In the genomic region with DNA sequence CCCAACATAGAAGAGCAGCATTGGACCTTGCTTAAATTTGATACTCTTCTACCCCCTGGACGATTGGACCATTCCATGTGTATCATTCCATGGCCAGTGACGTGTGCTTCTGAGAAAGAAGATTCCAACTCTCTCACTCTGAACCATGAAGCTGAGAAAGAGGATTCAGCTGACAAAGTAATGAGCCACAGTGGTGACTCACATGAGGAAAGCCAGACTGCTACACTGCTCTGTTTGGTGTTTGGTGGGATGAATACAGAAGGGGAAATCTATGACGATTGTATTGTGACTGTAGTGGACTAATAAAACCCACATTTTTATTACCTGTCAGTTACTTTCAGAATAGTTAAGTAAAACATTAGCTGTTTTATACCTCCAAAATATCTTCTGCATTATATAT, we compare ENCODE assay signal across 8 cellular contexts. TPM values are rescaled to one million over a fixed set of nuclear protein-coding genes. Genes with fewer than 3 reads are reported as not detected.
A peak's percentile ranks its signal among the peaks of the same experiment; 100 is the strongest.
DNase-seq lines count a peak whose midpoint lies in the region; ATAC-seq, FAIRE-seq and TF ChIP-seq lines count a peak whose summit lies in the region.

No MANE protein-coding gene starts in this region.

- H3K27me3 ChIP-seq in Karpas-422 (ENCODE audit: low read length), result no peaks in the 10 kb centered on the region
- H3K27me3 ChIP-seq in bronchial epithelial cell (ENCODE audit: control insufficient read depth, insufficient read depth, low read length), result no peaks in the 10 kb centered on the region
- H3K27me3 ChIP-seq in muscle layer of duodenum (ENCODE audit: low read depth, low read length), result no peaks in the 10 kb centered on the region

- no peak overlapping the region for H3K27ac ChIP-seq in Karpas-422 (ENCODE audit: low read length)
- H3K27ac ChIP-seq in muscle layer of duodenum (ENCODE audit: low read length), result peak overlapping the region; percentile 63

- H3K9me2 ChIP-seq in Karpas-422 (replicated peaks; ENCODE audit: insufficient read depth, low read length), result no peaks in the 10 kb centered on the region

- no peak for TF ChIP-seq CTCF in bronchial epithelial cell (IDR thresholded peaks at IDR 0.05; ENCODE audit: insufficient read depth, low read length, severe bottlenecking)

- no peaks in the 10 kb centered on the region for H3K9me3 ChIP-seq in Karpas-422 (ENCODE audit: low read length)
- no peaks in the 10 kb centered on the region for H3K9me3 ChIP-seq in muscle layer of duodenum (ENCODE audit: control insufficient read depth in 1 of 2, low read length in 2 of 2)

- DNase-seq in AG20443 (ENCODE audit: low spot score) (peak; percentile 87), Karpas-422 (peak; percentile 53), bronchial epithelial cell (ENCODE audit: low read depth) (peak; percentile 96), GM19239 (ENCODE audit: insufficient read length, low spot score) (no peak)
- no peak for DNase-seq in stimulated activated CD4-positive, alpha-beta T cell treated with anti-CD3 and anti-CD28 coated beads, Interleukin-4, amount 100 ng/mL, for 1 hour

- H3K9ac ChIP-seq in Karpas-422 (ENCODE audit: low read length), result no peak overlapping the region

- no peak overlapping the region for H2AFZ ChIP-seq in Karpas-422 (ENCODE audit: low read length)

- H3K36me3 ChIP-seq in Karpas-422 (ENCODE audit: insufficient read depth, low read length) (peaks cover 38% of the 10 kb centered on the region), bronchial epithelial cell (ENCODE audit: control insufficient read depth, insufficient read depth, low read length) (peaks cover 8% of the 10 kb centered on the region), muscle layer of duodenum (ENCODE audit: control insufficient read depth in 1 of 2, insufficient read depth in 2 of 2, low read length in 2 of 2) (peaks cover 27 to 60% of the 10 kb centered on the region in 2 donors)

- ATAC-seq in GM19023 (IDR thresholded peaks at IDR 0.05; ENCODE audit: unreplicated experiment) (no peak), HG03439 (IDR thresholded peaks at IDR 0.05; ENCODE audit: unreplicated experiment) (no peak)

- H3K4me3 ChIP-seq in Karpas-422 (ENCODE audit: low read length) (no peak overlapping the region), bronchial epithelial cell (ENCODE audit: low read depth, low read length) (no peak overlapping the region), muscle layer of duodenum (ENCODE audit: low read depth in 1 of 2, low read length in 2 of 2) (no peak overlapping the region)

- FAIRE-seq in bronchial epithelial cell (lab: Jason Lieb, UNC) (no peak), GM19239 (lab: Jason Lieb, UNC) (no peak)

- no peak overlapping the region for H3K4me2 ChIP-seq in Karpas-422 (ENCODE audit: low read depth, low read length, poor library complexity, severe bottlenecking)

- H3K4me1 ChIP-seq in Karpas-422 (ENCODE audit: low read length), result peaks cover 8% of the 10 kb centered on the region
- peaks cover 14 to 37% of the 10 kb centered on the region in 2 donors for H3K4me1 ChIP-seq in muscle layer of duodenum (ENCODE audit: control insufficient read depth in 1 of 2, insufficient read depth in 2 of 2, low read length in 2 of 2)

- peaks cover 18% of the 10 kb centered on the region for H4K20me1 ChIP-seq in Karpas-422 (ENCODE audit: insufficient read depth, low read depth, low read length)

- H3K79me2 ChIP-seq in Karpas-422 (ENCODE audit: low read length), result peaks cover 4% of the 10 kb centered on the region

RNA-seq across cellular contexts. Expression of a gene that starts 7.5 kb away (rescaled TPM):
- 37.2 and 40.9 TPM in 2 replicates for total RNA-seq in Karpas-422 (2014; rRNA removed; shearing (Covaris generic); ENCODE audit: low replicate concordance)
- 520 and 945 TPM in 2 replicates for total RNA-seq in bronchial epithelial cell

RNA-seq across cellular contexts. Expression of a gene that starts 27.9 kb away (rescaled TPM):
- 31.2 and 50.7 TPM in 2 replicates for total RNA-seq in Karpas-422 (2014; rRNA removed; shearing (Covaris generic); ENCODE audit: low replicate concordance)
- total RNA-seq in bronchial epithelial cell, result 44.0 and 58.0 TPM in 2 replicates

RNA-seq across cellular contexts. Expression of a gene that starts 33.3 kb away (rescaled TPM):
- 22.4 and 22.6 TPM in 2 replicates for total RNA-seq in Karpas-422 (2014; rRNA removed; shearing (Covaris generic); ENCODE audit: low replicate concordance)
- total RNA-seq in bronchial epithelial cell, result 29.1 and 41.3 TPM in 2 replicates

RNA-seq across cellular contexts. Expression of a gene that starts 44.1 kb away (rescaled TPM):
- total RNA-seq in Karpas-422 (2014; rRNA removed; shearing (Covaris generic); ENCODE audit: low replicate concordance), result 17.7 and 40.5 TPM in 2 replicates
- total RNA-seq in bronchial epithelial cell, result 9.0 and 10.5 TPM in 2 replicates

Comparison
In these comparisons a context has a peak if more than half of its experiments do, and no peak if none do; other contexts are left out.
1. DNase-seq: peak in AG20443 (single experiment), Karpas-422 (single experiment) and bronchial epithelial cell (single experiment); none in stimulated activated CD4-positive, alpha-beta T cell treated with anti-CD3 and anti-CD28 coated beads, Interleukin-4, amount 100 ng/mL, for 1 hour (single experiment) and GM19239 (single experiment).
2. RNA of a gene that starts 7.5 kb away (total RNA-seq): 520 to 945 TPM in bronchial epithelial cell; 37.2 to 40.9 TPM in Karpas-422; every median in the first group is over 10 times any median in the second.